ENCODE assay signal across 1 cellular context in genomic region chr17:2202302-2202995, GRCh38.
TF ChIP-seq lines count a peak whose summit lies in the region.

No MANE protein-coding gene starts in this region.

TF ChIP-seq in A549, 52 proteins besides CTCF, POLR2A, EP300 and RAD21 (continued from another document):
- TF ChIP-seq JUN (IDR thresholded peaks at IDR 0.05) (no peak), HOXB13 (CRISPR knock-in tag; IDR thresholded peaks at IDR 0.05; ENCODE audit: low read depth) (no peak), EHF (CRISPR knock-in tag; IDR thresholded peaks at IDR 0.05) (no peak), E2F6 (IDR thresholded peaks at IDR 0.05; ENCODE audit: borderline replicate concordance, low read depth) (no peak), HDAC2 (IDR thresholded peaks at IDR 0.05) (no peak), BHLHE40 (IDR thresholded peaks at IDR 0.05; ENCODE audit: low read depth, low read length) (no peak), HEYL (CRISPR knock-in tag; IDR thresholded peaks at IDR 0.05) (no peak), MYC (IDR thresholded peaks at IDR 0.05; ENCODE audit: borderline replicate concordance, low read length) (no peak)
TF ChIP-seq in A549: peak in this region for 0.
